Comparison of ENCODE assay signal across 8 cellular contexts in the genomic region with DNA sequence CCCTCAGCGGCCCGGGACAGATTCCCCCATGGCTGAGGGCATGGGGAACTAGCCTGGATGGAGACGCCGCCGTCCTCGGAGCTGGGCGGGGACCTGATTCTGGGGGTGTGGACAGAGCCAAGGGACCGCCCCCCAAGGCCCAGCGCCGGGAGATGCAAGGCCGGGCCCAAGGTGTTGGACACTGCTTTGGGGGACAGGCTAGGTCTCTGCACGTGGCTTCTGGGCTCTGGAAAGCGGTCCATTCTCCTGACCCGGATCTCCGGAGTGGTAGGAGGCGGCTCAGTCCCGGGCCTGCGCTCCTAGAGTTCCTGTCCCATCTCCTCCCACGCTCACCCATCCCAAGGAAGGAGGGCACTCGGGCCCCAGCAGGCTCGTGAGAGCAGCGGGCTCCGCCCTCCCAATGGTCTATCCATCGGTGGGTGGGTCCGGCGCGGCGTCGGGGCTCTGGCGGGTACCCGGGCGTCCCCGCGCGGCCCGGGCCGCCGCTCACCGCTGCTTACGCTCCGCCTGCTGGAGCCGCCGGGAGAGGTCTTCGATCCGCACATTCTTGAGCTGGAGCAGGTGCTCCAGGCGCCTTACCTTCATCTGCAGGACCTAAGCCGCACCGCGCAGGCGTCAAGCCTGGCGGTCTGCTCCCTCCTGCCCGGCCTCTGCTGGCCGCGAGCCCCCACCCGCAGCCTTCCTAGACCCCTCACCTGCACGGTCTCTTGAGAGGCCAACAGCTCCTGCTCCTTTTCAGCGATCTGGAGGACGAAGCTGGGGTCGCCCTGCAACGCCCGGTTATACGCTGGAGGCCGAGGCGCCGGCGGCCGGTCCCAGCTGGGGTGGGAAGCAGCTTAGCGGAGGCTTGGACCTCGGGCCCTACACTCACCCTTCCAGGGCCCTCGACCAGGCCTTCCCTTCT. TPM values are rescaled to one million over a fixed set of nuclear protein-coding genes. Genes with fewer than 3 reads are reported as not detected.
A peak's percentile ranks its signal among the peaks of the same experiment; 100 is the strongest.
DNase-seq lines count a peak whose midpoint lies in the region; TF ChIP-seq lines count a peak whose summit lies in the region.

No MANE protein-coding gene starts in this region.

- H3K4me3 ChIP-seq in spleen: peak overlapping the region; percentile 42 to 84 (median 54)

- peak overlapping the region; percentile 57 to 78 (median 77) for H3K4me3 Mint-ChIP-seq in brain

- TF ChIP-seq CTCF in brain (conservative IDR thresholded peaks at IDR 0.05) (no peak), spleen (IDR thresholded peaks at IDR 0.05 in 8 of 11, conservative IDR thresholded peaks at IDR 0.05 in 3 of 11) (no peak)

- peaks cover 0 to 6% (median 0%) of the 10 kb centered on the region in 6 donors for H3K36me3 ChIP-seq in spleen

- WGBS in spleen, 5 donors: 0 to 4% (median 3%) methylated on average over 44 to 70 of the region's 70 CpGs

- no peak for TF ChIP-seq POLR2A in spleen (IDR thresholded peaks at IDR 0.05)

- H3K27ac Mint-ChIP-seq in brain: no peak overlapping the region

- H3K4me1 ChIP-seq in spleen: peaks cover 17 to 56% (median 35%) of the 10 kb centered on the region in 6 donors

- H3K36me3 Mint-ChIP-seq in brain: no peaks in the 10 kb centered on the region

- H3K4me1 Mint-ChIP-seq in brain: peaks cover 43% of the 10 kb centered on the region

- intact Hi-C loops in spleen (cut with DNase I; ENCODE audit: low total_unique reads): no loop called here

- H3K27me3 ChIP-seq in spleen (replicated peaks in 1 of 7): peaks cover 0 to 20% (median 0%) of the 10 kb centered on the region in 7 donors

- peak overlapping the region in 5 of 8 donors; percentile 13 to 79 (median 46) for H3K27ac ChIP-seq in spleen

- peaks cover 68% of the 10 kb centered on the region for H3K27me3 Mint-ChIP-seq in brain

- H3K9me3 ChIP-seq in spleen: no peaks in the 10 kb centered on the region

- H3K9me3 Mint-ChIP-seq in brain: peaks cover 0 to 3% (median 0%) of the 10 kb centered on the region in 5 experiments

- peak; percentile 15 for DNase-seq in NOMO-1 treated with DMSO at 0.1 percent for 48 hours (lab: John Stamatoyannopoulos, UW; ENCODE audit: unreplicated experiment)
- DNase-seq in NOMO-1 (lab: John Stamatoyannopoulos, UW; ENCODE audit: unreplicated experiment in 2 of 2): no peak
- DNase-seq in RPMI7951 (ENCODE audit: low read depth): peak; percentile 77
- DNase-seq in iPS-NIHi7 (ENCODE audit: extremely low spot score): peak; percentile 72
- DNase-seq in spleen: peak; percentile 94
- DNase-seq in SKM-1 (lab: John Stamatoyannopoulos, UW; ENCODE audit: unreplicated experiment): no peak
- no peak for DNase-seq in NCI-H345 treated with DMSO at 0.1 percent for 48 hours (lab: John Stamatoyannopoulos, UW; ENCODE audit: unreplicated experiment)

RNA-seq across cellular contexts. Expression of gene SPEF1, which starts 3.3 kb away (rescaled TPM):
- total RNA-seq in RPMI7951 (2014; rRNA removed; shearing (Covaris generic)): 0.78 TPM in 1 of 2 replicates, not detected in the other
- 1.0 TPM for polyA plus RNA-seq in brain (ENCODE audit: insufficient read depth, low read depth, low replicate concordance)
- total RNA-seq in spleen: not detected
- polyA plus RNA-seq in spleen: under 1 TPM in 2 of 3 donors, not detected in 1; 0.06 to 0.11 TPM

RNA-seq across cellular contexts. Expression of gene CENPB, which starts 8.6 kb away (rescaled TPM):
- total RNA-seq in RPMI7951 (2014; rRNA removed; shearing (Covaris generic)): 65.2 and 122 TPM in 2 replicates
- polyA plus RNA-seq in brain (ENCODE audit: insufficient read depth, low read depth, low replicate concordance): 122 TPM
- 10 to 100 TPM; 41.8 to 84.7 (median 57.9) TPM for total RNA-seq in spleen
- 10 to 100 TPM; 24.8 to 56.9 (median 29.3) TPM for polyA plus RNA-seq in spleen

RNA-seq across cellular contexts. Expression of gene ADISSP, which starts 10.4 kb away (rescaled TPM):
- 52.7 and 73.8 TPM in 2 replicates for total RNA-seq in RPMI7951 (2014; rRNA removed; shearing (Covaris generic))
- 54.2 TPM for polyA plus RNA-seq in brain (ENCODE audit: insufficient read depth, low read depth, low replicate concordance)
- total RNA-seq in spleen: 10 to 100 TPM; 29.4 to 42.4 (median 35.1) TPM
- 10 to 100 TPM; 31.3 to 55.5 (median 36.8) TPM for polyA plus RNA-seq in spleen

RNA-seq across cellular contexts. Expression of gene CDC25B, which starts 18.1 kb away (rescaled TPM):
- total RNA-seq in RPMI7951 (2014; rRNA removed; shearing (Covaris generic)): 133 and 136 TPM in 2 replicates
- polyA plus RNA-seq in brain (ENCODE audit: insufficient read depth, low read depth, low replicate concordance) (139 TPM), spleen (10 to 100 TPM; 22.8 to 45.8 (median 42.9) TPM)
- 10 to 100 TPM; 48.3 to 67.7 (median 55.1) TPM for total RNA-seq in spleen

RNA-seq across cellular contexts. Expression of gene AP5S1, which starts 42.4 kb away (rescaled TPM):
- 28.5 and 29.7 TPM in 2 replicates for total RNA-seq in RPMI7951 (2014; rRNA removed; shearing (Covaris generic))
- polyA plus RNA-seq in brain (ENCODE audit: insufficient read depth, low read depth, low replicate concordance) (15.1 TPM), spleen (1 to 10 TPM; 5.3 to 9.6 (median 5.6) TPM)
- total RNA-seq in spleen: 10 to 100 TPM; 11.1 to 19.0 (median 17.1) TPM

Comparison
In these comparisons a context has a peak if more than half of its experiments do, and no peak if none do; other contexts are left out.
1. DNase-seq: peak in NOMO-1 treated with DMSO at 0.1 percent for 48 hours (single experiment), RPMI7951 (single experiment), iPS-NIHi7 (single experiment) and spleen (single experiment); none in NOMO-1 (0 of 2), SKM-1 (single experiment) and NCI-H345 treated with DMSO at 0.1 percent for 48 hours (single experiment).